In the genomic region with DNA sequence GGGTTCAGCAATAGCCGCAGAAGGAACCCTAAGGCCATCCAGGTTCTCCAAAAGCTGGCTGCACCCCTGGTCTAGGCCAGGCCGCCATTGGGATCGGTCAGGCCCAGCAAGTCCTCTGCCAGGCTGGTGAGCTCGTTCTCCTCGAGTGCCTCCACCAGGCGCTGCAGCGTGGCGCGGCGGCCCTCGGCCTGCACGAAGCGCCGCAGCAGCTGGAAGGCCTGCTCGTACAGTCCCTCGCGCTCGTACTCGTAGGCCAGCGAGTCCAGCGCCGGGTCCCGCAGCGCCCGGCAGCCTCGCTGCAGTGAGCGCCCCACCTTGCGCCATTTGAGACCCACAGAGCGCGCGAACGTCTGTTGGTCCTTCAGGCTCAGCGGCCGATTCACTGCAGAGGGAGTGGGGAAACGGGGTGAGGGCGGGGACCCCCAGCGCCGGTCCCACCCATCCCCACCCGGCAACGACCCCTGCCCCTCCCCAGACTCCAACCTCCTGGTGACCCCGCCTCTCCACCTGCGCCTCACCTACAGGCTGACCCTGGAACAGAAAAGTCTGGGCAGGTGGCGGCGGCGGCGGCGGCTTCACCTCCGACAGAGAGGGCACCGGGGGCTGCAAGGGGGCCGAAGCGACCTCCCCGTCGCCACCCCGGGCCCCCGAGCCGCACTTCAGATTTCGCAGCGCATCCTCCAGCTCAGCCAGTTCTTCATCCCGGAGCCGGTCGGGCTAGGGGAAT, we compare ENCODE assay signal across 1 cellular context.
TF ChIP-seq lines count a peak whose summit lies in the region.

No MANE protein-coding gene starts in this region.

TF ChIP-seq in A549, 52 proteins besides CTCF, POLR2A, EP300 and RAD21:
- TF ChIP-seq MAFK (IDR thresholded peaks at IDR 0.05; ENCODE audit: partially characterized antibody) = no peak
- TF ChIP-seq RFX5 (IDR thresholded peaks at IDR 0.05) = no peak
- TF ChIP-seq MAZ (IDR thresholded peaks at IDR 0.05; ENCODE audit: borderline replicate concordance, low read depth, low read length) = no peak
- TF ChIP-seq FOSL2 (IDR thresholded peaks at IDR 0.05) = no peak
- TF ChIP-seq FOSL2 (CRISPR knock-in tag; IDR thresholded peaks at IDR 0.05) = no peak
- TF ChIP-seq CEBPB (IDR thresholded peaks at IDR 0.05) = no peak
- TF ChIP-seq BHLHE40 (IDR thresholded peaks at IDR 0.05; ENCODE audit: low read depth, low read length) = no peak
- no peak for TF ChIP-seq CHD2 (IDR thresholded peaks at IDR 0.05; ENCODE audit: low read length, partially characterized antibody)
- no peak for TF ChIP-seq CBX2 (IDR thresholded peaks at IDR 0.05; ENCODE audit: borderline replicate concordance, low read depth)
- no peak for TF ChIP-seq FOXS1 (CRISPR knock-in tag; IDR thresholded peaks at IDR 0.05)
- no peak for TF ChIP-seq ZNF302 (CRISPR knock-in tag; IDR thresholded peaks at IDR 0.05)
- no peak for TF ChIP-seq NPAS2 (CRISPR knock-in tag; IDR thresholded peaks at IDR 0.05; ENCODE audit: borderline replicate concordance)
- no peak for TF ChIP-seq EHMT2 (IDR thresholded peaks at IDR 0.05; ENCODE audit: low read depth)
- TF ChIP-seq, protein P1, sequence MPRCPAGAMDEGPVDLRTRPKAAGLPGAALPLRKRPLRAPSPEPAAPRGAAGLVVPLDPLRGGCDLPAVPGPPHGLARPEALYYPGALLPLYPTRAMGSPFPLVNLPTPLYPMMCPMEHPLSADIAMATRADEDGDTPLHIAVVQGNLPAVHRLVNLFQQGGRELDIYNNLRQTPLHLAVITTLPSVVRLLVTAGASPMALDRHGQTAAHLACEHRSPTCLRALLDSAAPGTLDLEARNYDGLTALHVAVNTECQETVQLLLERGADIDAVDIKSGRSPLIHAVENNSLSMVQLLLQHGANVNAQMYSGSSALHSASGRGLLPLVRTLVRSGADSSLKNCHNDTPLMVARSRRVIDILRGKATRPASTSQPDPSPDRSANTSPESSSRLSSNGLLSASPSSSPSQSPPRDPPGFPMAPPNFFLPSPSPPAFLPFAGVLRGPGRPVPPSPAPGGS (IDR thresholded peaks at IDR 0.05) = no peak
- TF ChIP-seq, protein P2, sequence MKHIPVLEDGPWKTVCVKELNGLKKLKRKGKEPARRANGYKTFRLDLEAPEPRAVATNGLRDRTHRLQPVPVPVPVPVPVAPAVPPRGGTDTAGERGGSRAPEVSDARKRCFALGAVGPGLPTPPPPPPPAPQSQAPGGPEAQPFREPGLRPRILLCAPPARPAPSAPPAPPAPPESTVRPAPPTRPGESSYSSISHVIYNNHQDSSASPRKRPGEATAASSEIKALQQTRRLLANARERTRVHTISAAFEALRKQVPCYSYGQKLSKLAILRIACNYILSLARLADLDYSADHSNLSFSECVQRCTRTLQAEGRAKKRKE (CRISPR knock-in tag; IDR thresholded peaks at IDR 0.05; ENCODE audit: low read depth) = no peak
- no peak for TF ChIP-seq ZSCAN20 (CRISPR knock-in tag; IDR thresholded peaks at IDR 0.05)
